ENCODE assay signal across 13 cellular contexts in genomic region chr17:68461122-68461539, GRCh38. TPM values are rescaled to one million over a fixed set of nuclear protein-coding genes. Genes with fewer than 3 reads are reported as not detected.
DNase-seq lines count a peak whose midpoint lies in the region; ATAC-seq, FAIRE-seq and TF ChIP-seq lines count a peak whose summit lies in the region.
"Had no signal": no experiment of that assay in that cellular context is flagged by ENCODE, and none has a peak within 500 bp of the region (broad histone marks: within the 10 kb centered on the region; RNA-seq: fewer than 3 reads in every experiment).

No MANE protein-coding gene starts in this region.

- no peaks in the 10 kb centered on the region for H3K36me3 ChIP-seq in A673 (ENCODE audit: insufficient read depth, low read length, poor library complexity, severe bottlenecking)
- no peaks in the 10 kb centered on the region for H3K36me3 ChIP-seq in left lung
- no peaks in the 10 kb centered on the region for H3K36me3 ChIP-seq in PC-9 (ENCODE audit: low read depth)

- CTCF ChIA-PET in CD4-positive, alpha-beta T cell (lab: Charles Lee): no interaction called here
- CTCF ChIA-PET in T-cell (lab: Charles Lee): interaction anchor here (0.5 to 1.6 kb wide), 11 partner anchors 24 to 536 kb away, joined by 3 to 10 read pairs (median 5); no protein-coding TSS in a partner anchor
- CTCF ChIA-PET in A673 (lab: Charles Lee): no interaction called here
- CTCF ChIA-PET in PC-9 (lab: Charles Lee): no interaction called here

- H3K27me3 ChIP-seq in CD4-positive, alpha-beta T cell (ENCODE audit: control insufficient read depth, insufficient read depth, low read length): no peaks in the 10 kb centered on the region
- H3K27me3 ChIP-seq in right cardiac atrium (ENCODE audit: control insufficient read depth, insufficient read depth): no peaks in the 10 kb centered on the region
- H3K27me3 ChIP-seq in A673 (replicated peaks; ENCODE audit: insufficient read depth, low read depth, low read length, poor library complexity): peaks cover 14% of the 10 kb centered on the region
- no peaks in the 10 kb centered on the region for H3K27me3 ChIP-seq in left lung
- H3K27me3 ChIP-seq in PC-9 (ENCODE audit: insufficient read depth, low read depth): no peaks in the 10 kb centered on the region

- POLR2A ChIA-PET in CD4-positive, alpha-beta T cell (lab: Charles Lee): interaction anchor here (0.7 to 2.1 kb wide), 12 partner anchors 20 to 292 kb away, joined by 3 to 24 read pairs (median 4); partner anchors contain the start of genes AMZ2, ARSG and SLC16A6
- POLR2A ChIA-PET in T-cell (lab: Charles Lee): interaction anchor here in 1 of 2 donors (0.6 to 1.1 kb wide), 4 partner anchors 174 to 280 kb away, joined by 3 to 10 read pairs (median 3); no protein-coding TSS in a partner anchor
- POLR2A ChIA-PET in A673 (lab: Charles Lee; ENCODE audit: low non-redundant PET): no interaction called here
- POLR2A ChIA-PET in PC-9 (lab: Charles Lee; ENCODE audit: unreplicated experiment): no interaction called here

- peaks cover 10% of the 10 kb centered on the region for H3F3A ChIP-seq in PC-9 (ENCODE audit: insufficient read depth, low read depth)

- peak overlapping the region; percentile 78 for H3K27ac Mint-ChIP-seq in CD4-positive, alpha-beta T cell
- H3K27ac Mint-ChIP-seq in T-cell: peak overlapping the region; percentile 65 to 76

- H3K27ac ChIP-seq in CD4-positive, alpha-beta T cell (ENCODE audit: low read depth, low read length): no peak overlapping the region
- H3K27ac ChIP-seq in right cardiac atrium (ENCODE audit: low read length) (peak overlapping the region; percentile 73), A673 (ENCODE audit: low read depth, low read length, poor library complexity, severe bottlenecking) (no peak overlapping the region), left lung (peak overlapping the region in 1 of 2 donors; percentile 34), PC-9 (no peak overlapping the region)
- H3K27ac ChIP-seq: VCaP had no signal

- TF ChIP-seq CTCF in CD4-positive, alpha-beta T cell (IDR thresholded peaks at IDR 0.05): no peak
- TF ChIP-seq CTCF in A673 (conservative IDR thresholded peaks at IDR 0.05; ENCODE audit: low read depth, low read length) (no peak), left lung (IDR thresholded peaks at IDR 0.05) (no peak), PC-9 (conservative IDR thresholded peaks at IDR 0.05) (no peak)

- intact Hi-C loops in CD4-positive, alpha-beta T cell (cut with DNase I, micrococcal nuclease): loop anchor here in 1 of 2 experiments (10.0 kb wide), 1 partner anchor 256 kb away; no protein-coding TSS in a partner anchor
- intact Hi-C loops in right cardiac atrium (cut with DNase I): loop anchor here in 3 of 4 donors (5.0 to 10.0 kb wide), 6 partner anchors 54 to 294 kb away; partner anchors contain the start of gene PRKAR1A (in 1 of the 3)
- intact Hi-C loops in A673 (cut with micrococcal nuclease; ENCODE audit: unreplicated experiment): loop anchor here (5.0 kb wide), 1 partner anchor 499 kb away; no protein-coding TSS in a partner anchor
- intact Hi-C loops in left lung (cut with DNase I): loop anchor here in 1 of 2 donors (5.0 to 10.0 kb wide), 2 partner anchors 199 to 286 kb away; no protein-coding TSS in a partner anchor
- intact Hi-C loops in PC-9 (cut with micrococcal nuclease; ENCODE audit: unreplicated experiment): loop anchor here (10.0 kb wide), 3 partner anchors 356 to 1746 kb away; no protein-coding TSS in a partner anchor

- FAIRE-seq in GM18507 (lab: Jason Lieb, UNC): peak; percentile 42

- H3K9me3 Mint-ChIP-seq in CD4-positive, alpha-beta T cell: no peaks in the 10 kb centered on the region
- H3K9me3 Mint-ChIP-seq in T-cell: no peaks in the 10 kb centered on the region

- H4K20me1 ChIP-seq in PC-9 (ENCODE audit: insufficient read depth): no peaks in the 10 kb centered on the region

- BruUV-seq in A673 (replicated peaks; lab: Mats Ljungman, UMichigan) (no TSS peak), PC-9 (replicated peaks; lab: Mats Ljungman, UMichigan) (no TSS peak)

- H3K4me1 ChIP-seq in right cardiac atrium (ENCODE audit: control insufficient read depth, insufficient read depth, low read length) (no peaks in the 10 kb centered on the region), A673 (ENCODE audit: insufficient read depth, low read length, poor library complexity, severe bottlenecking) (peaks cover 12% of the 10 kb centered on the region), left lung (peaks cover 0 to 41% of the 10 kb centered on the region in 2 donors), PC-9 (replicated peaks; ENCODE audit: insufficient read depth) (peaks cover 20% of the 10 kb centered on the region; the same call in 1 of the 2 replicates)

- WGBS in right cardiac atrium: 81% methylated on average over 1 of the region's 1 CpG

- DNase-seq in CD4-positive, alpha-beta T cell: no peak
- DNase-seq in GM18507 (ENCODE audit: extremely low spot score, insufficient read length, low read depth) (no peak), T-cell (no peak), right cardiac atrium (no peak), A673 (ENCODE audit: low spot score) (no peak), left lung (no peak), NCI-H1092 treated with DMSO at 0.1 percent for 48 hours (lab: John Stamatoyannopoulos, UW) (no peak), PC-9 (no peak)
- DNase-seq: amniotic stem cell, H7, NCI-H1092 had no signal

- no peaks in the 10 kb centered on the region for H3K36me3 Mint-ChIP-seq in CD4-positive, alpha-beta T cell (ENCODE audit: low read depth)
- H3K36me3 Mint-ChIP-seq in T-cell: no peaks in the 10 kb centered on the region

- H3K4me3 Mint-ChIP-seq in CD4-positive, alpha-beta T cell: no peak overlapping the region
- peak overlapping the region in 1 of 3 donors; percentile 43 for H3K4me3 Mint-ChIP-seq in T-cell

- no peaks in the 10 kb centered on the region for H3K27me3 Mint-ChIP-seq in CD4-positive, alpha-beta T cell
- H3K27me3 Mint-ChIP-seq in T-cell: no peaks in the 10 kb centered on the region

- no peaks in the 10 kb centered on the region for H3K79me2 ChIP-seq in PC-9 (ENCODE audit: low read depth)

- H3K4me1 Mint-ChIP-seq in CD4-positive, alpha-beta T cell (ENCODE audit: low read depth): peaks cover 55% of the 10 kb centered on the region
- H3K4me1 Mint-ChIP-seq in T-cell: peaks cover 54 to 65% (median 61%) of the 10 kb centered on the region in 3 donors

- H3K4me2 ChIP-seq in PC-9: no peak overlapping the region

- H3K9me2 ChIP-seq in PC-9 (ENCODE audit: insufficient read depth): no peaks in the 10 kb centered on the region

- H3K4me3 ChIP-seq in right cardiac atrium (ENCODE audit: low read length) (no peak overlapping the region), A673 (ENCODE audit: low read depth, low read length, poor library complexity, severe bottlenecking) (no peak overlapping the region), left lung (no peak overlapping the region), PC-9 (no peak overlapping the region)

- no peak overlapping the region for H2AFZ ChIP-seq in PC-9

- no peak for ATAC-seq in CD4-positive, alpha-beta T cell (ENCODE audit: poor library complexity)
- ATAC-seq in T-cell (replicated peaks in 1 of 4) (no peak), right cardiac atrium (no peak), left lung (no peak)
- ATAC-seq: Panc1 had no signal

- H3K9me3 ChIP-seq in CD4-positive, alpha-beta T cell (ENCODE audit: control insufficient read depth, low read length): no peaks in the 10 kb centered on the region
- H3K9me3 ChIP-seq in right cardiac atrium (ENCODE audit: control insufficient read depth, low read length) (no peaks in the 10 kb centered on the region), A673 (ENCODE audit: low read depth, low read length, poor library complexity, severe bottlenecking) (no peaks in the 10 kb centered on the region), left lung (no peaks in the 10 kb centered on the region), PC-9 (ENCODE audit: insufficient read depth, low read depth) (no peaks in the 10 kb centered on the region)

RNA-seq across cellular contexts. Expression of gene WIPI1, which starts 3.8 kb away (rescaled TPM):
- 1 to 10 TPM; 2.0 to 2.6 TPM for total RNA-seq in CD4-positive, alpha-beta T cell
- total RNA-seq in T-cell: 10 to 100 TPM in 2 of 5 donors, 1 to 10 TPM in 3; 5.4 to 11.8 (median 9.7) TPM
- total RNA-seq in right cardiac atrium: 10 to 100 TPM; 42.6 to 71.3 (median 53.5) TPM
- polyA plus RNA-seq in right cardiac atrium: 44.2 TPM
- 0.43 and 1.2 TPM in 2 replicates for total RNA-seq in A673 (2021)
- 10 to 100 TPM; 52.5 to 57.1 TPM for total RNA-seq in left lung
- total RNA-seq in PC-9 (2021): 10.0 and 11.2 TPM in 2 replicates

RNA-seq across cellular contexts. Expression of gene PRKAR1A, which starts 51.1 kb away (rescaled TPM):
- 10 to 100 TPM; 88.8 to 89.1 TPM for total RNA-seq in CD4-positive, alpha-beta T cell
- 100 to 1,000 TPM; 128 to 175 (median 162) TPM for total RNA-seq in T-cell
- 100 to 1,000 TPM; 545 to 768 (median 595) TPM for total RNA-seq in right cardiac atrium
- 187 TPM for polyA plus RNA-seq in right cardiac atrium
- 168 and 183 TPM in 2 replicates for total RNA-seq in A673 (2021)
- 100 to 1,000 TPM; 345 to 376 TPM for total RNA-seq in left lung
- total RNA-seq in PC-9 (2021): 161 and 181 TPM in 2 replicates

Comparison
In these comparisons a context has a peak if more than half of its experiments do, and no peak if none do; other contexts are left out.
1. CTCF ChIA-PET loops: an anchor here in T-cell (0.5 to 1.6 kb wide); none called in CD4-positive, alpha-beta T cell, A673 and PC-9.